ENCODE assay signal across 11 cellular contexts in genomic region chr18:32276256-32276655, GRCh38.
DNase-seq lines count a peak whose midpoint lies in the region; ATAC-seq and TF ChIP-seq lines count a peak whose summit lies in the region.
"Had no signal": no experiment of that assay in that cellular context is flagged by ENCODE, and none has a peak within 500 bp of the region (broad histone marks: within the 10 kb centered on the region; RNA-seq: fewer than 3 reads in every experiment).

No MANE protein-coding gene starts in this region.

- TF ChIP-seq CTCF in hepatocyte (IDR thresholded peaks at IDR 0.05; ENCODE audit: poor library complexity): no peak
- no peak for TF ChIP-seq CTCF in nephron (IDR thresholded peaks at IDR 0.05; ENCODE audit: unreplicated experiment in 3 of 3)
- no peak for TF ChIP-seq CTCF in tibial artery (IDR thresholded peaks at IDR 0.05)

- intact Hi-C loops in tibial artery (cut with DNase I; ENCODE audit: low total_unique reads): loop anchor here (10.0 kb wide), 1 partner anchor 111 kb away; no protein-coding TSS in a partner anchor

- 80% methylated on average over 2 of the region's 2 CpGs for WGBS in hepatocyte (ENCODE audit: low lambda C conversion rate, missing lambda C conversion rate)

- H3K4me3 ChIP-seq in hepatocyte: no peak overlapping the region
- no peak overlapping the region for H3K4me3 ChIP-seq in tibial artery
- H3K4me3 ChIP-seq: GM23248 had no signal

- H3K4me2 ChIP-seq in hepatocyte: no peak overlapping the region

- H3K36me3 Mint-ChIP-seq in nephron (ENCODE audit: low read depth): peaks cover 27% of the 10 kb centered on the region
- H3K36me3 Mint-ChIP-seq: CD14-positive monocyte; CD8-positive, alpha-beta T cell had no signal

- H3K27ac Mint-ChIP-seq in nephron: peak overlapping the region in 2 of 3 experiments; percentile 35 to 53
- H3K27ac Mint-ChIP-seq: CD14-positive monocyte; CD8-positive, alpha-beta T cell had no signal

- H3K9me3 ChIP-seq in hepatocyte (ENCODE audit: low read depth): no peaks in the 10 kb centered on the region
- no peaks in the 10 kb centered on the region for H3K9me3 ChIP-seq in tibial artery

- H3K9me3 Mint-ChIP-seq in nephron: no peaks in the 10 kb centered on the region
- H3K9me3 Mint-ChIP-seq: CD8-positive, alpha-beta T cell had no signal

- no peak overlapping the region for H2AFZ ChIP-seq in hepatocyte
- H2AFZ ChIP-seq: GM23248 had no signal

- peak overlapping the region; percentile 39 for H3K27ac ChIP-seq in hepatocyte
- H3K27ac ChIP-seq in tibial artery: peak overlapping the region; percentile 67 to 72
- H3K27ac ChIP-seq: GM23248 had no signal

- no peaks in the 10 kb centered on the region for H3K27me3 Mint-ChIP-seq in nephron (ENCODE audit: low read depth)

- peaks cover 22% of the 10 kb centered on the region for H3K4me1 Mint-ChIP-seq in nephron
- H3K4me1 Mint-ChIP-seq: CD14-positive monocyte had no signal

- no peaks in the 10 kb centered on the region for H3K9me2 ChIP-seq in hepatocyte (replicated peaks; ENCODE audit: insufficient read depth)

- H3K36me3 ChIP-seq in hepatocyte (replicated peaks; ENCODE audit: insufficient read depth, low read depth): no peaks in the 10 kb centered on the region
- H3K36me3 ChIP-seq in tibial artery: no peaks in the 10 kb centered on the region

- no peak for ATAC-seq in GM21381 (IDR thresholded peaks at IDR 0.05; ENCODE audit: unreplicated experiment)
- ATAC-seq: CD8-positive, alpha-beta T cell; HCT116 had no signal

- DNase-seq in hepatocyte (ENCODE audit: low spot score): no peak
- DNase-seq in tibial artery: no peak
- no peak for DNase-seq in activated CD4-positive, CD25-positive, alpha-beta regulatory T cell treated with anti-CD3 and anti-CD28 coated beads, Interleukin-2, amount 50 U/mL, for 72 hours
- DNase-seq in SIG-M5 treated with dmso at 0.1 percent for 504 hours (lab: John Stamatoyannopoulos, UW; ENCODE audit: unreplicated experiment): no peak
- DNase-seq: CD8-positive, alpha-beta T cell; COR-L47 had no signal

- no peaks in the 10 kb centered on the region for H4K20me1 ChIP-seq in hepatocyte (ENCODE audit: insufficient read depth, poor library complexity, severe bottlenecking)

- H3K79me2 ChIP-seq in hepatocyte: no peaks in the 10 kb centered on the region

- H3K27me3 ChIP-seq in hepatocyte (no peaks in the 10 kb centered on the region), tibial artery (no peaks in the 10 kb centered on the region)

- no peak overlapping the region for H3K4me3 Mint-ChIP-seq in nephron
- H3K4me3 Mint-ChIP-seq: CD14-positive monocyte; CD8-positive, alpha-beta T cell had no signal

- H3K4me1 ChIP-seq in hepatocyte (ENCODE audit: insufficient read depth): peaks cover 13% of the 10 kb centered on the region
- H3K4me1 ChIP-seq in tibial artery: peaks cover 0 to 62% (median 39%) of the 10 kb centered on the region in 4 donors
